8 cellular contexts compared by ENCODE assay signal in genomic region chr12:105084251-105085250, GRCh38. TPM values are rescaled to one million over a fixed set of nuclear protein-coding genes. Genes with fewer than 3 reads are reported as not detected.
A peak's percentile ranks its signal among the peaks of the same experiment; 100 is the strongest.
DNase-seq lines count a peak whose midpoint lies in the region; ATAC-seq and TF ChIP-seq lines count a peak whose summit lies in the region.

ALDH1L2 (minus strand) TSS chr12:105084458; CDS start chr12:105084436, 22 bp downstream.

- 21 to 71% methylated on average over 21 to 75 of the region's 75 CpGs for WGBS in body of pancreas, 2 donors
- WGBS in iPS DF 6.9 (ENCODE audit: insufficient coverage, insufficient read length) = no CpG with 5 or more reads among the region's 75 CpGs

- intact Hi-C loops in body of pancreas (cut with DNase I) (no loop called here), sciatic nerve (cut with DNase I) (no loop called here)

- H3K36me3 ChIP-seq in body of pancreas (replicated peaks in 1 of 2; ENCODE audit: insufficient read depth in 1 of 2, low read depth in 2 of 2) (no peaks in the 10 kb centered on the region), iPS DF 6.9 (ENCODE audit: control insufficient read depth, insufficient read depth, low read length) (no peaks in the 10 kb centered on the region)

- DNase-seq in AG09319 (ENCODE audit: extremely low read depth, low read depth) (peak; percentile 89), HL-60 (ENCODE audit: low read depth in 1 of 2, low spot score in 1 of 2) (peak; percentile 31 to 49), T-helper 1 cell (peak; percentile 15 to 67 (median 19)), body of pancreas (peak; percentile 94 to 96 (median 94)), iPS DF 6.9 (ENCODE audit: low read depth, low spot score) (no peak), sciatic nerve (ENCODE audit: low spot score) (peak; percentile 90), GM19240 (ENCODE audit: insufficient read length, low spot score) (no peak)

- H3K4me1 ChIP-seq in body of pancreas = peaks cover 21% of the 10 kb centered on the region
- peaks cover 3% of the 10 kb centered on the region; the same call in 1 of the 2 replicates for H3K4me1 ChIP-seq in iPS DF 6.9 (ENCODE audit: control insufficient read depth, insufficient read depth, low read length)

- H3K9me3 ChIP-seq in body of pancreas (no peaks in the 10 kb centered on the region), iPS DF 6.9 (ENCODE audit: control insufficient read depth, insufficient read depth, low read length) (no peaks in the 10 kb centered on the region)

- ATAC-seq in GM19025 (IDR thresholded peaks at IDR 0.05; ENCODE audit: low read depth, unreplicated experiment) (peak; percentile 80), body of pancreas (peak; percentile 97), sciatic nerve (peak; percentile 95)

- H3K27me3 ChIP-seq in HL-60 (ENCODE audit: insufficient read depth, poor library complexity, severe bottlenecking) = no peaks in the 10 kb centered on the region
- no peaks in the 10 kb centered on the region for H3K27me3 ChIP-seq in body of pancreas
- no peaks in the 10 kb centered on the region for H3K27me3 ChIP-seq in iPS DF 6.9 (ENCODE audit: control insufficient read depth, insufficient read depth, low read length)

- H3K4me3 ChIP-seq in HL-60 (replicated peaks; ENCODE audit: insufficient read depth, low read length) = peak within 1 kb of the TSS; percentile 37
- peak within 1 kb of the TSS; percentile 40 to 80 for H3K4me3 ChIP-seq in body of pancreas
- peak within 1 kb of the TSS; percentile 31; the same call in 1 of the 2 replicates for H3K4me3 ChIP-seq in iPS DF 6.9 (ENCODE audit: low read length)

- TF ChIP-seq POLR2A in body of pancreas (IDR thresholded peaks at IDR 0.05) = peak; percentile 69 to 89 (median 78)

- TF ChIP-seq CTCF in AG09319 (IDR thresholded peaks at IDR 0.05; ENCODE audit: low read depth, low read length) = no peak
- TF ChIP-seq CTCF in HL-60 (IDR thresholded peaks at IDR 0.05; ENCODE audit: insufficient read depth, low read length) = no peak
- no peak for TF ChIP-seq CTCF in body of pancreas (IDR thresholded peaks at IDR 0.05)

- H3K27ac ChIP-seq in HL-60 (replicated peaks) (peak within 1 kb of the TSS; percentile 8; the same call in 1 of the 2 replicates), body of pancreas (peak within 1 kb of the TSS; percentile 26 to 87 (median 81)), iPS DF 6.9 (ENCODE audit: low read length) (no peak within 1 kb of the TSS)

RNA-seq across cellular contexts. Expression of gene ALDH1L2, which starts in this region (rescaled TPM):
- 10 to 100 TPM; 31.1 to 71.2 TPM for total RNA-seq in body of pancreas
- 11.3 TPM for total RNA-seq in sciatic nerve

Comparison
In these comparisons a context has a peak if more than half of its experiments do, and no peak if none do; other contexts are left out.
1. DNase-seq: peak in AG09319 (single experiment), HL-60 (2 of 2), T-helper 1 cell (5 of 5), body of pancreas (4 of 4) and sciatic nerve (single experiment); none in iPS DF 6.9 (single experiment) and GM19240 (single experiment).
2. Peak in every context shown above with its lines, with median percentiles within 50 percentile points of each other: ATAC-seq and H3K4me3 ChIP-seq.